Comparison of ENCODE assay signal across 8 cellular contexts in genomic region chr9:137027369-137028012, GRCh38. TPM values are rescaled to one million over a fixed set of nuclear protein-coding genes. Genes with fewer than 3 reads are reported as not detected.
DNase-seq lines count a peak whose midpoint lies in the region; ATAC-seq, FAIRE-seq and TF ChIP-seq lines count a peak whose summit lies in the region.

No MANE protein-coding gene starts in this region.

- no peaks in the 10 kb centered on the region for H3K9me3 ChIP-seq in hepatocyte (ENCODE audit: low read depth)
- no peaks in the 10 kb centered on the region for H3K9me3 ChIP-seq in small intestine (ENCODE audit: control insufficient read depth, low read depth)

- H3K36me3 Mint-ChIP-seq in activated CD4-positive, alpha-beta memory T cell treated with anti-CD3 and anti-CD28 coated beads, Interleukin-2, amount 10 ng/mL, durations not matched to agents 7 days and 5 days (ENCODE audit: low read depth) = peaks cover 5% of the 10 kb centered on the region

- H3K79me2 ChIP-seq in hepatocyte = no peaks in the 10 kb centered on the region

- no peaks in the 10 kb centered on the region for H3K27me3 Mint-ChIP-seq in activated CD4-positive, alpha-beta memory T cell treated with anti-CD3 and anti-CD28 coated beads, Interleukin-2, amount 10 ng/mL, durations not matched to agents 7 days and 5 days

- no peak overlapping the region for H3K4me3 ChIP-seq in hepatocyte
- H3K4me3 ChIP-seq in small intestine (ENCODE audit: low read depth in 1 of 2, low read length in 2 of 2) = peak overlapping the region; percentile 51 to 64

- peak overlapping the region; percentile 88 for H3K4me2 ChIP-seq in hepatocyte

- no peak for FAIRE-seq in small intestine (lab: Jason Lieb, UNC)

- H3K27ac Mint-ChIP-seq in activated CD4-positive, alpha-beta memory T cell treated with anti-CD3 and anti-CD28 coated beads, Interleukin-2, amount 10 ng/mL, durations not matched to agents 7 days and 5 days = peak overlapping the region; percentile 56

- H4K20me1 ChIP-seq in hepatocyte (ENCODE audit: insufficient read depth, poor library complexity, severe bottlenecking) = no peaks in the 10 kb centered on the region

- H3K36me3 ChIP-seq in hepatocyte (replicated peaks; ENCODE audit: insufficient read depth, low read depth) = no peaks in the 10 kb centered on the region
- no peaks in the 10 kb centered on the region for H3K36me3 ChIP-seq in small intestine (ENCODE audit: control insufficient read depth in 2 of 2, insufficient read depth in 2 of 2, low read length in 2 of 2)

- H3K27ac ChIP-seq in hepatocyte = no peak overlapping the region
- H3K27ac ChIP-seq in small intestine (ENCODE audit: low read depth in 1 of 2, low read length in 1 of 2) = no peak overlapping the region

- H2AFZ ChIP-seq in hepatocyte = no peak overlapping the region

- no peaks in the 10 kb centered on the region for H3K9me3 Mint-ChIP-seq in activated CD4-positive, alpha-beta memory T cell treated with anti-CD3 and anti-CD28 coated beads, Interleukin-2, amount 10 ng/mL, durations not matched to agents 7 days and 5 days

- CTCF ChIA-PET in activated CD4-positive, alpha-beta memory T cell treated with anti-CD3 and anti-CD28 coated beads, Interleukin-2, amount 10 ng/mL, durations not matched to agents 7 days and 5 days (lab: Charles Lee) = interaction anchor here (1.0 to 7.3 kb wide), 4 partner anchors 31 to 213 kb away, joined by 3 to 105 read pairs (median 10); partner anchors contain the start of genes CLIC3, SAPCD2 and UAP1L1

- H3K4me1 Mint-ChIP-seq in activated CD4-positive, alpha-beta memory T cell treated with anti-CD3 and anti-CD28 coated beads, Interleukin-2, amount 10 ng/mL, durations not matched to agents 7 days and 5 days = peaks cover 42% of the 10 kb centered on the region

- H3K4me3 Mint-ChIP-seq in activated CD4-positive, alpha-beta memory T cell treated with anti-CD3 and anti-CD28 coated beads, Interleukin-2, amount 10 ng/mL, durations not matched to agents 7 days and 5 days = peak overlapping the region; percentile 77

- DNase-seq in NCI-H146 (lab: John Stamatoyannopoulos, UW) (peak; percentile 43), NCI-H146 treated with DMSO at 0.1 percent for 48 hours (lab: John Stamatoyannopoulos, UW; ENCODE audit: unreplicated experiment) (no peak), hepatocyte (ENCODE audit: low spot score) (peak; percentile 64), small intestine (no peak), SHP77 treated with DMSO at 0.1 percent for 48 hours (lab: John Stamatoyannopoulos, UW) (no peak), NCI-H2227 treated with DMSO at 0.1 percent for 48 hours (lab: John Stamatoyannopoulos, UW) (no peak)
- DNase-seq in activated CD4-positive, alpha-beta memory T cell treated with anti-CD3 and anti-CD28 coated beads, Interleukin-2, amount 10 ng/mL, durations not matched to agents 7 days and 5 days = no peak

- H3K9me2 ChIP-seq in hepatocyte (replicated peaks; ENCODE audit: insufficient read depth) = no peaks in the 10 kb centered on the region

- H3K27me3 ChIP-seq in hepatocyte = no peaks in the 10 kb centered on the region
- no peaks in the 10 kb centered on the region for H3K27me3 ChIP-seq in small intestine (ENCODE audit: control insufficient read depth in 2 of 2, insufficient read depth in 2 of 2, low read length in 2 of 2)

- no peak for ATAC-seq in HG03135 (IDR thresholded peaks at IDR 0.05; ENCODE audit: unreplicated experiment)

- TF ChIP-seq CTCF in hepatocyte (IDR thresholded peaks at IDR 0.05; ENCODE audit: poor library complexity) = no peak

- H3K4me1 ChIP-seq in hepatocyte (ENCODE audit: insufficient read depth) (peaks cover 20% of the 10 kb centered on the region), small intestine (ENCODE audit: control insufficient read depth in 2 of 2, insufficient read depth in 1 of 2, low read depth in 1 of 2, low read length in 1 of 2) (peaks cover 0 to 2% of the 10 kb centered on the region in 2 donors)

- POLR2A ChIA-PET in activated CD4-positive, alpha-beta memory T cell treated with anti-CD3 and anti-CD28 coated beads, Interleukin-2, amount 10 ng/mL, durations not matched to agents 7 days and 5 days (lab: Charles Lee) = interaction anchor here (0.9 to 2.0 kb wide), 5 partner anchors 27 to 43 kb away, joined by 3 to 7 read pairs (median 5); partner anchors contain the start of genes CLIC3 and SAPCD2

- 16% methylated on average over 31 of the region's 53 CpGs for WGBS in hepatocyte (ENCODE audit: low lambda C conversion rate, missing lambda C conversion rate)
- 6 to 11% (median 9%) methylated on average over 33 to 53 of the region's 53 CpGs for WGBS in small intestine, 3 donors

RNA-seq across cellular contexts. Expression of gene ABCA2, which starts 0.5 kb away (rescaled TPM):
- total RNA-seq in activated CD4-positive, alpha-beta memory T cell treated with anti-CD3 and anti-CD28 coated beads, Interleukin-2, amount 10 ng/mL, durations not matched to agents 7 days and 5 days = 10 to 100 TPM; 55.5 to 65.9 TPM
- 12.7 and 14.6 TPM in 2 replicates for total RNA-seq in hepatocyte
- 15.6 and 21.8 TPM in 2 replicates for polyA plus RNA-seq in hepatocyte
- 10 to 100 TPM in 1 of 3 donors, 1 to 10 TPM in 2; 3.4 to 11.2 (median 6.5) TPM for polyA plus RNA-seq in small intestine

RNA-seq across cellular contexts. Expression of gene FUT7, which starts 4.4 kb away (rescaled TPM):
- 10 to 100 TPM in 1 of 2 experiments, 1 to 10 TPM in 1; 9.9 to 10.4 TPM for total RNA-seq in activated CD4-positive, alpha-beta memory T cell treated with anti-CD3 and anti-CD28 coated beads, Interleukin-2, amount 10 ng/mL, durations not matched to agents 7 days and 5 days
- not detected in 2 replicates for total RNA-seq in hepatocyte
- polyA plus RNA-seq in hepatocyte (0.06 TPM in 1 of 2 replicates, not detected in the other), small intestine (under 1 TPM in 1 of 3 donors, not detected in 2; 0.09 TPM)

RNA-seq across cellular contexts. Expression of gene NPDC1, which starts 18.5 kb away (rescaled TPM):
- total RNA-seq in activated CD4-positive, alpha-beta memory T cell treated with anti-CD3 and anti-CD28 coated beads, Interleukin-2, amount 10 ng/mL, durations not matched to agents 7 days and 5 days = 10 to 100 TPM; 82.8 to 89.2 TPM
- 12.3 and 12.7 TPM in 2 replicates for total RNA-seq in hepatocyte
- polyA plus RNA-seq in hepatocyte (69.8 and 72.7 TPM in 2 replicates), small intestine (10 to 100 TPM; 18.3 to 84.6 (median 32.7) TPM)

RNA-seq across cellular contexts. Expression of gene ENTPD2, which starts 26.4 kb away (rescaled TPM):
- total RNA-seq in activated CD4-positive, alpha-beta memory T cell treated with anti-CD3 and anti-CD28 coated beads, Interleukin-2, amount 10 ng/mL, durations not matched to agents 7 days and 5 days = under 1 TPM; 0.15 to 0.40 TPM
- total RNA-seq in hepatocyte = 1.8 and 2.3 TPM in 2 replicates
- polyA plus RNA-seq in hepatocyte (1.1 and 3.2 TPM in 2 replicates), small intestine (10 to 100 TPM in 2 of 3 donors, 1 to 10 TPM in 1; 5.5 to 16.5 (median 11.0) TPM)

RNA-seq across cellular contexts. Expression of gene CLIC3, which starts 31.1 kb away (rescaled TPM):
- 1 to 10 TPM; 3.7 to 4.9 TPM for total RNA-seq in activated CD4-positive, alpha-beta memory T cell treated with anti-CD3 and anti-CD28 coated beads, Interleukin-2, amount 10 ng/mL, durations not matched to agents 7 days and 5 days
- total RNA-seq in hepatocyte = 6.6 and 9.9 TPM in 2 replicates
- polyA plus RNA-seq in hepatocyte = 45.0 and 63.5 TPM in 2 replicates
- 1 to 10 TPM in 2 of 3 donors, not detected in 1; 1.4 to 6.2 TPM for polyA plus RNA-seq in small intestine

Comparison
In these comparisons a context has a peak if more than half of its experiments do, and no peak if none do; other contexts are left out.
1. DNase-seq: peak in NCI-H146 (single experiment) and hepatocyte (single experiment); none in NCI-H146 treated with DMSO at 0.1 percent for 48 hours (single experiment), activated CD4-positive, alpha-beta memory T cell treated with anti-CD3 and anti-CD28 coated beads, Interleukin-2, amount 10 ng/mL, durations not matched to agents 7 days and 5 days (single experiment), small intestine (single experiment), SHP77 treated with DMSO at 0.1 percent for 48 hours (single experiment) and NCI-H2227 treated with DMSO at 0.1 percent for 48 hours (single experiment).
2. RNA of gene FUT7, which starts 4.4 kb away (total RNA-seq): 9.9 to 10.4 TPM in activated CD4-positive, alpha-beta memory T cell treated with anti-CD3 and anti-CD28 coated beads, Interleukin-2, amount 10 ng/mL, durations not matched to agents 7 days and 5 days; not detected in hepatocyte; every median in the first group is over 10 times any median in the second.